Comparison of ENCODE assay signal across 11 cellular contexts in genomic region chr7:92644406-92645113, GRCh38. TPM values are rescaled to one million over a fixed set of nuclear protein-coding genes. Genes with fewer than 3 reads are reported as not detected.
DNase-seq lines count a peak whose midpoint lies in the region; ATAC-seq, FAIRE-seq and TF ChIP-seq lines count a peak whose summit lies in the region.
"Had no signal": no experiment of that assay in that cellular context is flagged by ENCODE, and none has a peak within 500 bp of the region (broad histone marks: within the 10 kb centered on the region; RNA-seq: fewer than 3 reads in every experiment).

No MANE protein-coding gene starts in this region.

- intact Hi-C loops in Right ventricle myocardium inferior (cut with DNase I) = no loop called here
- intact Hi-C loops in kidney (cut with DNase I) = no loop called here
- intact Hi-C loops in upper lobe of right lung (cut with DNase I) = no loop called here

- no peaks in the 10 kb centered on the region for H3K9me3 ChIP-seq in right atrium auricular region
- no peaks in the 10 kb centered on the region for H3K9me3 ChIP-seq in kidney (ENCODE audit: control insufficient read depth in 1 of 2, low read length in 2 of 2)
- H3K9me3 ChIP-seq in upper lobe of right lung = no peaks in the 10 kb centered on the region

- no peak overlapping the region for H3K9ac ChIP-seq in kidney (ENCODE audit: low read length in 2 of 2)

- H3K4me3 ChIP-seq in right atrium auricular region (no peak overlapping the region), bronchial epithelial cell (ENCODE audit: low read depth, low read length) (no peak overlapping the region), kidney (ENCODE audit: low read length in 2 of 2) (no peak overlapping the region), upper lobe of right lung (no peak overlapping the region)

- peak overlapping the region in 1 of 2 donors; percentile 15 for H3K27ac ChIP-seq in right atrium auricular region
- no peak overlapping the region for H3K27ac ChIP-seq in kidney (ENCODE audit: low read depth in 2 of 2, low read length in 2 of 2)
- H3K27ac ChIP-seq in upper lobe of right lung = peak overlapping the region; percentile 49

- H3K27me3 ChIP-seq in right atrium auricular region = no peaks in the 10 kb centered on the region
- no peaks in the 10 kb centered on the region for H3K27me3 ChIP-seq in bronchial epithelial cell (ENCODE audit: control insufficient read depth, insufficient read depth, low read length)
- H3K27me3 ChIP-seq in upper lobe of right lung = no peaks in the 10 kb centered on the region

- DNase-seq in Right ventricle myocardium inferior (ENCODE audit: missing footprints) = peak; percentile 84
- no peak for DNase-seq in right atrium auricular region (ENCODE audit: low spot score)
- DNase-seq in bronchial epithelial cell (ENCODE audit: low read depth) = peak; percentile 52
- DNase-seq in kidney = peak; percentile 46
- DNase-seq in upper lobe of right lung = no peak
- DNase-seq: activated CD4-positive, alpha-beta T cell treated with anti-CD3 and anti-CD28 coated beads for 1 hour; NCI-H2171 treated with DMSO at 0.1 percent for 48 hours had no signal

- ATAC-seq in Right ventricle myocardium inferior (peak; percentile 92), upper lobe of right lung (peak; percentile 40), HG03039 (IDR thresholded peaks at IDR 0.05; ENCODE audit: unreplicated experiment) (no peak), HG03175 (IDR thresholded peaks at IDR 0.05; ENCODE audit: unreplicated experiment) (no peak), GM18868 (IDR thresholded peaks at IDR 0.05; ENCODE audit: unreplicated experiment) (no peak)

- H3K36me3 ChIP-seq in right atrium auricular region (no peaks in the 10 kb centered on the region), bronchial epithelial cell (ENCODE audit: control insufficient read depth, insufficient read depth, low read length) (no peaks in the 10 kb centered on the region), kidney (ENCODE audit: control insufficient read depth in 1 of 2, insufficient read depth in 2 of 2, low read length in 2 of 2) (no peaks in the 10 kb centered on the region), upper lobe of right lung (no peaks in the 10 kb centered on the region)

- TF ChIP-seq CTCF in right atrium auricular region (IDR thresholded peaks at IDR 0.05) = no peak
- TF ChIP-seq CTCF in bronchial epithelial cell (IDR thresholded peaks at IDR 0.05; ENCODE audit: insufficient read depth, low read length, severe bottlenecking) = no peak
- TF ChIP-seq CTCF in kidney (IDR thresholded peaks at IDR 0.05; ENCODE audit: borderline replicate concordance, extremely low read depth, insufficient read depth) = no peak
- no peak for TF ChIP-seq CTCF in upper lobe of right lung (IDR thresholded peaks at IDR 0.05)

- FAIRE-seq in bronchial epithelial cell (lab: Jason Lieb, UNC) (no peak), kidney (lab: Jason Lieb, UNC) (no peak)
- FAIRE-seq: HTR-8/SVneo had no signal

- H3K4me1 ChIP-seq in right atrium auricular region (peaks cover 0 to 28% of the 10 kb centered on the region in 2 donors), kidney (ENCODE audit: control insufficient read depth in 1 of 2, insufficient read depth in 1 of 2, low read depth in 1 of 2, low read length in 2 of 2) (peaks cover 0 to 11% of the 10 kb centered on the region in 2 donors), upper lobe of right lung (peaks cover 9% of the 10 kb centered on the region)

RNA-seq across cellular contexts. Expression of gene FAM133B, which starts 54.4 kb away (rescaled TPM):
- total RNA-seq in Right ventricle myocardium inferior (14.3 TPM), right atrium auricular region (10 to 100 TPM in 1 of 2 donors, 1 to 10 TPM in 1; 9.6 to 11.8 TPM), bronchial epithelial cell (11.1 and 19.8 TPM in 2 replicates), kidney (23.5 TPM), upper lobe of right lung (21.2 TPM)
- 13.3 TPM for polyA plus RNA-seq in kidney (ENCODE audit: insufficient read depth, low read depth, low replicate concordance)

Comparison
In these comparisons a context has a peak if more than half of its experiments do, and no peak if none do; other contexts are left out.
1. DNase-seq: peak in Right ventricle myocardium inferior (single experiment), bronchial epithelial cell (single experiment) and kidney (single experiment); none in right atrium auricular region (single experiment) and upper lobe of right lung (single experiment).
2. ATAC-seq: peak in Right ventricle myocardium inferior (single experiment) and upper lobe of right lung (single experiment); none in HG03039 (single experiment), HG03175 (single experiment) and GM18868 (single experiment).